18 cellular contexts compared by ENCODE assay signal in genomic region chr17:48630009-48630924, GRCh38. TPM values are rescaled to one million over a fixed set of nuclear protein-coding genes. Genes with fewer than 3 reads are reported as not detected.
DNase-seq lines count a peak whose midpoint lies in the region; ATAC-seq and TF ChIP-seq lines count a peak whose summit lies in the region.
"Had no signal": no experiment of that assay in that cellular context is flagged by ENCODE, and none has a peak within 500 bp of the region (broad histone marks: within the 10 kb centered on the region; RNA-seq: fewer than 3 reads in every experiment).

No MANE protein-coding gene starts in this region.

- H3K36me3 ChIP-seq in osteoblast (ENCODE audit: insufficient read depth, low read length): no peaks in the 10 kb centered on the region
- H3K36me3 ChIP-seq: BLaER1 treated with 17β-estradiol and CSF1 and Interleukin-3, amounts not matched to agents 10 nM and 100 nM had no signal

- ATAC-seq in left colon: no peak
- no peak for ATAC-seq in left cardiac atrium

- DNase-seq in ELF-1 (ENCODE audit: low read depth, low spot score): peak; percentile 0
- DNase-seq in HT-29 (ENCODE audit: low spot score): peak; percentile 72
- DNase-seq in left colon: peak; percentile 36 to 42
- DNase-seq in osteoblast (ENCODE audit: insufficient read length, low spot score, missing footprints): peak; percentile 27
- DNase-seq in left cardiac atrium: no peak
- no peak for DNase-seq in NCI-H1092 (lab: John Stamatoyannopoulos, UW)
- DNase-seq in GM10266 (ENCODE audit: extremely low spot score): no peak
- DNase-seq: DMS79, H7, KBM-7, MV-4-11, NCI-H1417 treated with DMSO at 0.1 percent for 48 hours, NCI-H187 treated with DMSO at 0.1 percent for 48 hours, NCI-H345, NCI-H524 treated with DMSO at 0.1 percent for 48 hours, SHP77 had no signal

- peaks cover 2% of the 10 kb centered on the region for H4K20me1 ChIP-seq in osteoblast (ENCODE audit: insufficient read depth, low read length)

- TF ChIP-seq CTCF in osteoblast (IDR thresholded peaks at IDR 0.05; ENCODE audit: extremely low read depth, low read depth, low read length) (no peak), GM10266 (IDR thresholded peaks at IDR 0.05; ENCODE audit: control insufficient read depth, insufficient read depth, low read depth, missing control alignments) (no peak)

- H3K27ac ChIP-seq in osteoblast (ENCODE audit: low read depth, low read length): no peak overlapping the region
- H3K27ac ChIP-seq: BLaER1 treated with 17β-estradiol and CSF1 and Interleukin-3, amounts not matched to agents 10 nM and 100 nM; SK-N-MC had no signal

- H2AFZ ChIP-seq in osteoblast (ENCODE audit: low read length): no peak overlapping the region

- peaks cover 98% of the 10 kb centered on the region for H3K27me3 ChIP-seq in osteoblast (ENCODE audit: insufficient read depth, low read length)

- no peak overlapping the region for H3K4me2 ChIP-seq in osteoblast (ENCODE audit: insufficient read depth, low read length)
- H3K4me2 ChIP-seq: BLaER1 treated with 17β-estradiol and CSF1 and Interleukin-3, amounts not matched to agents 10 nM and 100 nM had no signal

- intact Hi-C loops in left colon (cut with DNase I, micrococcal nuclease): no loop called here
- intact Hi-C loops in left cardiac atrium (cut with DNase I): no loop called here

- H3K4me1 ChIP-seq in osteoblast (ENCODE audit: insufficient read depth, low read length): no peaks in the 10 kb centered on the region

- H3K4me3 ChIP-seq in osteoblast (ENCODE audit: insufficient read depth, low read length): no peak overlapping the region
- H3K4me3 ChIP-seq: BLaER1 treated with 17β-estradiol and CSF1 and Interleukin-3, amounts not matched to agents 10 nM and 100 nM; SK-N-MC had no signal

- H3K79me2 ChIP-seq in osteoblast (ENCODE audit: insufficient read depth, low read length): no peaks in the 10 kb centered on the region

- no peaks in the 10 kb centered on the region for H3K9me3 ChIP-seq in osteoblast (ENCODE audit: low read depth, low read length)

RNA-seq across cellular contexts. Expression of gene HOXB9, which starts 4.1 kb away (rescaled TPM):
- total RNA-seq in HT-29 (2014; rRNA removed; shearing (Covaris generic)): 177 and 188 TPM in 2 replicates
- total RNA-seq in left colon (10 to 100 TPM; 35.9 to 59.2 TPM), osteoblast (not detected in 2 replicates), left cardiac atrium (not detected)
- total RNA-seq: H7 had no signal

RNA-seq across cellular contexts. Expression of gene HOXB8, which starts 15.2 kb away (rescaled TPM):
- total RNA-seq in HT-29 (2014; rRNA removed; shearing (Covaris generic)): 51.0 and 52.7 TPM in 2 replicates
- total RNA-seq in left colon (1 to 10 TPM; 6.3 TPM), osteoblast (not detected in 2 replicates), left cardiac atrium (under 1 TPM in 1 of 2 donors, not detected in 1; 0.32 TPM)
- total RNA-seq: H7 had no signal

RNA-seq across cellular contexts. Expression of gene HOXB7, which starts 19.4 kb away (rescaled TPM):
- 37.3 and 39.7 TPM in 2 replicates for total RNA-seq in HT-29 (2014; rRNA removed; shearing (Covaris generic))
- total RNA-seq in left colon (10 to 100 TPM; 26.6 to 30.2 TPM), osteoblast (0.36 TPM in 1 of 2 replicates, not detected in the other), left cardiac atrium (1 to 10 TPM in 1 of 2 donors, under 1 TPM in 1; 0.44 to 1.1 TPM)

RNA-seq across cellular contexts. Expression of gene HOXB6, which starts 25.5 kb away (rescaled TPM):
- total RNA-seq in HT-29 (2014; rRNA removed; shearing (Covaris generic)): 160 and 174 TPM in 2 replicates
- total RNA-seq in left colon (10 to 100 TPM; 39.3 to 43.3 TPM), osteoblast (0.59 and 0.72 TPM in 2 replicates), left cardiac atrium (1 to 10 TPM in 1 of 2 donors, under 1 TPM in 1; 0.63 to 2.2 TPM)
- total RNA-seq: H7 had no signal

RNA-seq across cellular contexts. Expression of gene HOXB5, which starts 36.7 kb away (rescaled TPM):
- 7.5 and 8.2 TPM in 2 replicates for total RNA-seq in HT-29 (2014; rRNA removed; shearing (Covaris generic))
- total RNA-seq in left colon (10 to 100 TPM; 14.5 to 16.4 TPM), osteoblast (not detected in 2 replicates), left cardiac atrium (under 1 TPM in 1 of 2 donors, not detected in 1; 0.41 TPM)
- total RNA-seq: H7 had no signal

Comparison
In these comparisons a context has a peak if more than half of its experiments do, and no peak if none do; other contexts are left out.
1. DNase-seq: peak in ELF-1 (single experiment), HT-29 (single experiment), left colon (2 of 2) and osteoblast (single experiment); none in left cardiac atrium (single experiment), NCI-H1092 (single experiment) and GM10266 (single experiment).
2. RNA of gene HOXB9, which starts 4.1 kb away (total RNA-seq): 177 to 188 TPM in HT-29 and 35.9 to 59.2 TPM in left colon; not detected in left cardiac atrium and not detected in osteoblast; every median in the first group is over 10 times any median in the second.
3. RNA of gene HOXB7, which starts 19.4 kb away (total RNA-seq): 37.3 to 39.7 TPM in HT-29 and 26.6 to 30.2 TPM in left colon; 0.44 to 1.1 TPM in left cardiac atrium and 0.36 TPM in osteoblast; every median in the first group is over 10 times any median in the second.